In genomic region chr2:29114841-29115609, GRCh38 we compare ENCODE assay signal across 8 cellular contexts.
DNase-seq lines count a peak whose midpoint lies in the region; FAIRE-seq and TF ChIP-seq lines count a peak whose summit lies in the region.

TSS of gene CLIP4 (plus strand) at chr2:29115415. CDS start at chr2:29121389, 5,974 bp downstream.

- TF ChIP-seq CTCF in fibroblast of pulmonary artery (IDR thresholded peaks at IDR 0.05; ENCODE audit: low read length, missing control alignments), result no peak
- no peak for TF ChIP-seq CTCF in nephron progenitor cell (IDR thresholded peaks at IDR 0.05)

- H3K4me3 Mint-ChIP-seq in nephron progenitor cell, result peak within 1 kb of the TSS; percentile 90
- peak within 1 kb of the TSS; percentile 84 for H3K4me3 Mint-ChIP-seq in stimulated activated naive CD8-positive, alpha-beta T cell treated with anti-CD3 and anti-CD28 coated beads, Interleukin-15, Interleukin-2, amounts not matched to agents 100 ng/mL and 50 ng/mL, for 24 hours

- TF ChIP-seq POLR2A in H54 (IDR thresholded peaks at IDR 0.05; ENCODE audit: low read depth, low read length), result peak; percentile 65

- H3K9me3 Mint-ChIP-seq in nephron progenitor cell, result no peaks in the 10 kb centered on the region
- no peaks in the 10 kb centered on the region for H3K9me3 Mint-ChIP-seq in stimulated activated naive CD8-positive, alpha-beta T cell treated with anti-CD3 and anti-CD28 coated beads, Interleukin-15, Interleukin-2, amounts not matched to agents 100 ng/mL and 50 ng/mL, for 24 hours

- peaks cover 56% of the 10 kb centered on the region for H3K27me3 ChIP-seq in NT2/D1 (ENCODE audit: insufficient read depth, insufficient read length)

- H3K4me1 ChIP-seq in NT2/D1 (ENCODE audit: insufficient read depth, insufficient read length), result no peaks in the 10 kb centered on the region

- no peaks in the 10 kb centered on the region for H3K9me3 ChIP-seq in NT2/D1 (ENCODE audit: insufficient read depth, low read length)

- no peaks in the 10 kb centered on the region for H3K36me3 ChIP-seq in NT2/D1 (ENCODE audit: insufficient read depth, insufficient read length, low read length)

- no peak for FAIRE-seq in H54 (lab: Jason Lieb, UNC)

- no peak within 1 kb of the TSS for H3K27ac Mint-ChIP-seq in nephron progenitor cell
- peak within 1 kb of the TSS; percentile 91 for H3K27ac Mint-ChIP-seq in stimulated activated naive CD8-positive, alpha-beta T cell treated with anti-CD3 and anti-CD28 coated beads, Interleukin-15, Interleukin-2, amounts not matched to agents 100 ng/mL and 50 ng/mL, for 24 hours

- DNase-seq in ELF-1 (ENCODE audit: low read depth, low spot score) (peak; percentile 25), H54 (ENCODE audit: insufficient read length, low spot score) (peak; percentile 42), NT2/D1 (ENCODE audit: low read depth, low spot score) (no peak), fibroblast of pulmonary artery (ENCODE audit: low read depth) (peak; percentile 60), nephron progenitor cell (peak; percentile 74), GOT3 (lab: John Stamatoyannopoulos, UW) (no peak)
- DNase-seq in activated T-helper 9 cell treated with anti-CD3 and anti-CD28 coated beads, Interleukin-2, amount 50 U/mL, for 16 hours (ENCODE audit: low read depth), result peak; percentile 72

- H3K4me1 Mint-ChIP-seq in nephron progenitor cell, result peaks cover 26% of the 10 kb centered on the region
- peaks cover 42% of the 10 kb centered on the region for H3K4me1 Mint-ChIP-seq in stimulated activated naive CD8-positive, alpha-beta T cell treated with anti-CD3 and anti-CD28 coated beads, Interleukin-15, Interleukin-2, amounts not matched to agents 100 ng/mL and 50 ng/mL, for 24 hours (ENCODE audit: low read depth)

- H3K36me3 Mint-ChIP-seq in nephron progenitor cell (ENCODE audit: low read depth), result no peaks in the 10 kb centered on the region
- H3K36me3 Mint-ChIP-seq in stimulated activated naive CD8-positive, alpha-beta T cell treated with anti-CD3 and anti-CD28 coated beads, Interleukin-15, Interleukin-2, amounts not matched to agents 100 ng/mL and 50 ng/mL, for 24 hours (ENCODE audit: low read depth), result peaks cover 4% of the 10 kb centered on the region

- peaks cover 83% of the 10 kb centered on the region for H3K27me3 Mint-ChIP-seq in nephron progenitor cell (ENCODE audit: low read depth, poor library complexity)
- no peaks in the 10 kb centered on the region for H3K27me3 Mint-ChIP-seq in stimulated activated naive CD8-positive, alpha-beta T cell treated with anti-CD3 and anti-CD28 coated beads, Interleukin-15, Interleukin-2, amounts not matched to agents 100 ng/mL and 50 ng/mL, for 24 hours

- H3K9ac ChIP-seq in NT2/D1 (ENCODE audit: insufficient read length, low read depth), result peak within 1 kb of the TSS; percentile 62

- H3K4me3 ChIP-seq in NT2/D1 (ENCODE audit: insufficient read length, low read depth) (peak within 1 kb of the TSS; percentile 46), fibroblast of pulmonary artery (replicated peaks; ENCODE audit: low read depth, low read length) (peak within 1 kb of the TSS; percentile 63)

Comparison
In these comparisons a context has a peak if more than half of its experiments do, and no peak if none do; other contexts are left out.
1. DNase-seq: peak in ELF-1 (single experiment), H54 (single experiment), activated T-helper 9 cell treated with anti-CD3 and anti-CD28 coated beads, Interleukin-2, amount 50 U/mL, for 16 hours (single experiment), fibroblast of pulmonary artery (single experiment) and nephron progenitor cell (single experiment); none in NT2/D1 (single experiment) and GOT3 (single experiment).